Comparison of ENCODE assay signal across 11 cellular contexts in genomic region chr4:77202491-77202890, GRCh38.
"Had no signal": no experiment of that assay in that cellular context is flagged by ENCODE, and none has a peak within 500 bp of the region (broad histone marks: within the 10 kb centered on the region; RNA-seq: fewer than 3 reads in every experiment).

No MANE protein-coding gene starts in this region.

- H3K27ac ChIP-seq: left ventricle myocardium inferior, sigmoid colon, suprapubic skin, upper lobe of left lung had no signal

- H3K36me3 ChIP-seq: left ventricle myocardium inferior, sigmoid colon, suprapubic skin, upper lobe of left lung had no signal

- H3K27me3 ChIP-seq: sigmoid colon, suprapubic skin, upper lobe of left lung had no signal

- H3K9me3 ChIP-seq: left ventricle myocardium inferior, sigmoid colon, suprapubic skin, upper lobe of left lung had no signal

- DNase-seq: activated CD4-positive, alpha-beta T cell treated with anti-CD3 and anti-CD28 coated beads, Interleukin-2, amount 50 U/mL, for 4 hours; activated effector memory CD4-positive, alpha-beta T cell treated with anti-CD3 and anti-CD28 coated beads, Interleukin-2, amount 50 U/mL, for 16 hours; activated naive CD8-positive, alpha-beta T cell treated with anti-CD3 and anti-CD28 coated beads for 36 hours; activated T-cell treated with anti-CD3 and anti-CD28 coated beads, Interleukin-2, amount 50 U/mL, for 1 hour; left ventricle myocardium inferior; mesenchymal stem cell; sigmoid colon; stimulated activated CD4-positive, alpha-beta T cell treated with anti-CD3 and anti-CD28 coated beads, Interleukin-12 subunit alpha, Interleukin-12 subunit beta, amount 100 ng/mL, for 4 hours; stimulated activated naive CD8-positive, alpha-beta T cell treated with anti-CD3 and anti-CD28 coated beads, Interleukin-15, Interleukin-2, amounts not matched to agents 100 U/mL and 50 U/mL, for 24 hours; upper lobe of left lung had no signal

- H3K4me3 ChIP-seq: left ventricle myocardium inferior, sigmoid colon, suprapubic skin, upper lobe of left lung had no signal

- H3K4me1 ChIP-seq: left ventricle myocardium inferior, sigmoid colon, upper lobe of left lung had no signal
